19 cellular contexts compared by ENCODE assay signal in genomic region chr6:64817525-64817924, GRCh38.
"Had no signal": no experiment of that assay in that cellular context is flagged by ENCODE, and none has a peak within 500 bp of the region (broad histone marks: within the 10 kb centered on the region; RNA-seq: fewer than 3 reads in every experiment).

No MANE protein-coding gene starts in this region.

- ATAC-seq: gastroesophageal sphincter, right lobe of liver had no signal

- DNase-seq: activated CD4-positive, alpha-beta memory T cell treated with anti-CD3 and anti-CD28 coated beads for 36 hours; activated CD4-positive, alpha-beta T cell treated with anti-CD3 and anti-CD28 coated beads, Interleukin-2, amount 10 ng/mL, durations not matched to agents 24 days and 14 days; activated CD4-positive, CD25-positive, alpha-beta regulatory T cell treated with anti-CD3 and anti-CD28 coated beads, Interleukin-2, amount 50 U/mL, for 72 hours; activated CD8-positive, alpha-beta memory T cell treated with anti-CD3 and anti-CD28 coated beads, Interleukin-2, amount 50 U/mL, for 4 hours; activated gamma-delta T cell; activated naive CD4-positive, alpha-beta T cell treated with anti-CD3 and anti-CD28 coated beads, Interleukin-2, amount 10 ng/mL, durations not matched to agents 7 days and 5 days; activated naive CD8-positive, alpha-beta T cell treated with anti-CD3 and anti-CD28 coated beads, Interleukin-2, amount 10 ng/mL, durations not matched to agents 7 days and 5 days; activated T-cell treated with anti-CD3 and anti-CD28 coated beads, Interleukin-2, amount 50 U/mL, for 1 hour; dorsolateral prefrontal cortex; effector memory CD4-positive, alpha-beta T cell; erythroblast; islet precursor cell; naive B cell; ovary; right lobe of liver; stimulated activated CD4-positive, alpha-beta T cell treated with anti-CD3 and anti-CD28 coated beads, Interleukin-2, amount 100 ng/mL, for 48 hours; stimulated activated naive CD4-positive, alpha-beta T cell treated with Interleukin-2 at 50 U/mL for 16 hours; WERI-Rb-1 had no signal
